Comparison of ENCODE assay signal across 16 cellular contexts in the genomic region with DNA sequence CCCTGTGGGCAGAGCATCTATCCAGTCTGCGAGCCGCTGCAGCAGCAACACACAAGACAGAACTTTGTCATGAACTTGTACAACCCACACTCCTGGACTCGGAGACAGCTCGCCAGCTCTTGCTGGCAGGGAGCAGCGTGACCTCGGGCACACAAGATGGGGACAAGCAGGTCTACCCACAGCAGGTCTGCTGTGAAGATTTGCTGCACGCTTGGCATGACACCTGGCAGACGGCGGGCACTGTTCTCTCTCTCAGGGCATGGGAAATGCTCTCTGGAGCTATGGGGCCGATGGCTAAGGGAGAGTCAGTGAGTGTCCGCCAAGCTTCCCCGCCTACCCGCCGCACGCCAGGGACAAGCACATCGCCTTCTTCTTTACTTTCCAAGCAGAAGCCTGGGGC.
DNase-seq lines count a peak whose midpoint lies in the region; ATAC-seq, FAIRE-seq and TF ChIP-seq lines count a peak whose summit lies in the region.
"Had no signal": no experiment of that assay in that cellular context is flagged by ENCODE, and none has a peak within 500 bp of the region (broad histone marks: within the 10 kb centered on the region; RNA-seq: fewer than 3 reads in every experiment).

No MANE protein-coding gene starts in this region.

- H3K4me1 Mint-ChIP-seq in CD4-positive, alpha-beta T cell (ENCODE audit: low read depth), result peaks cover 54% of the 10 kb centered on the region
- peaks cover 41% of the 10 kb centered on the region for H3K4me1 Mint-ChIP-seq in T-helper 17 cell
- peaks cover 44% of the 10 kb centered on the region for H3K4me1 Mint-ChIP-seq in activated CD4-positive, alpha-beta T cell treated with anti-CD3 and anti-CD28 coated beads for 36 hours

- POLR2A ChIA-PET in CD4-positive, alpha-beta T cell (lab: Charles Lee), result interaction anchor here (0.6 to 2.1 kb wide), 3 partner anchors 14 to 331 kb away, joined by 3 to 7 read pairs (median 3); a partner anchor contains a TSS
- POLR2A ChIA-PET in activated CD4-positive, alpha-beta T cell treated with anti-CD3 and anti-CD28 coated beads for 36 hours (lab: Charles Lee), result interaction anchor here (0.7 kb wide), 1 partner anchor 97 kb away, joined by 8 read pairs; no protein-coding TSS in a partner anchor
- POLR2A ChIA-PET in HEK293T (lab: Yijun Ruan, JAX), result no interaction called here

- H3K27ac Mint-ChIP-seq in CD4-positive, alpha-beta T cell, result peak overlapping the region; percentile 55
- H3K27ac Mint-ChIP-seq in T-helper 17 cell, result peak overlapping the region; percentile 14
- H3K27ac Mint-ChIP-seq in activated CD4-positive, alpha-beta T cell treated with anti-CD3 and anti-CD28 coated beads for 36 hours, result no peak overlapping the region
- H3K27ac Mint-ChIP-seq: dendritic cell treated with granulocyte-macrophage colony-stimulating factor and Interleukin-4, amounts not matched to agents 40 ng/mL and 50 ng/mL, for 4 days had no signal

- H3K9me3 Mint-ChIP-seq in CD4-positive, alpha-beta T cell, result no peaks in the 10 kb centered on the region
- no peaks in the 10 kb centered on the region for H3K9me3 Mint-ChIP-seq in activated CD4-positive, alpha-beta T cell treated with anti-CD3 and anti-CD28 coated beads for 36 hours (ENCODE audit: low read depth)
- H3K9me3 Mint-ChIP-seq: dendritic cell treated with granulocyte-macrophage colony-stimulating factor and Interleukin-4, amounts not matched to agents 40 ng/mL and 50 ng/mL, for 4 days had no signal

- H3K36me3 Mint-ChIP-seq in CD4-positive, alpha-beta T cell (ENCODE audit: low read depth), result peaks cover 91% of the 10 kb centered on the region
- H3K36me3 Mint-ChIP-seq in T-helper 17 cell (ENCODE audit: low read depth), result peaks cover 12% of the 10 kb centered on the region
- H3K36me3 Mint-ChIP-seq in activated CD4-positive, alpha-beta T cell treated with anti-CD3 and anti-CD28 coated beads for 36 hours (ENCODE audit: low read depth), result peaks cover 34% of the 10 kb centered on the region

- no peaks in the 10 kb centered on the region for H3K9me3 ChIP-seq in CD4-positive, alpha-beta T cell (ENCODE audit: control insufficient read depth, low read length)
- H3K9me3 ChIP-seq in T-helper 17 cell (ENCODE audit: control insufficient read depth, low read length, poor library complexity, severe bottlenecking), result no peaks in the 10 kb centered on the region
- H3K9me3 ChIP-seq: SK-N-SH had no signal

- CTCF ChIA-PET in CD4-positive, alpha-beta T cell (lab: Charles Lee), result no interaction called here
- CTCF ChIA-PET in activated CD4-positive, alpha-beta T cell treated with anti-CD3 and anti-CD28 coated beads for 36 hours (lab: Charles Lee), result interaction anchor here (0.8 to 1.3 kb wide), 4 partner anchors 11 to 190 kb away, joined by 3 to 6 read pairs (median 3); no protein-coding TSS in a partner anchor
- CTCF ChIA-PET in HEK293T (lab: Yijun Ruan, JAX), result interaction anchor here (0.7 kb wide), 3 partner anchors 26 to 670 kb away, joined by 3 to 4 read pairs (median 3); no protein-coding TSS in a partner anchor

- no peaks in the 10 kb centered on the region for H3K27me3 ChIP-seq in CD4-positive, alpha-beta T cell (ENCODE audit: control insufficient read depth, insufficient read depth, low read length)
- no peaks in the 10 kb centered on the region for H3K27me3 ChIP-seq in rectal smooth muscle tissue (ENCODE audit: control insufficient read depth, insufficient read depth, low read length)

- no peaks in the 10 kb centered on the region for H3K27me3 Mint-ChIP-seq in CD4-positive, alpha-beta T cell
- H3K27me3 Mint-ChIP-seq in T-helper 17 cell, result no peaks in the 10 kb centered on the region
- H3K27me3 Mint-ChIP-seq in activated CD4-positive, alpha-beta T cell treated with anti-CD3 and anti-CD28 coated beads for 36 hours, result no peaks in the 10 kb centered on the region
- H3K27me3 Mint-ChIP-seq: dendritic cell treated with granulocyte-macrophage colony-stimulating factor and Interleukin-4, amounts not matched to agents 40 ng/mL and 50 ng/mL, for 4 days had no signal

- TF ChIP-seq CTCF in CD4-positive, alpha-beta T cell (IDR thresholded peaks at IDR 0.05), result no peak

- no peak overlapping the region for H3K27ac ChIP-seq in CD4-positive, alpha-beta T cell (ENCODE audit: low read depth, low read length)
- H3K27ac ChIP-seq in rectal smooth muscle tissue (ENCODE audit: low read depth, low read length), result peak overlapping the region; percentile 73
- H3K27ac ChIP-seq: GM23248 had no signal

- H3K4me3 Mint-ChIP-seq in CD4-positive, alpha-beta T cell, result no peak overlapping the region
- H3K4me3 Mint-ChIP-seq in T-helper 17 cell, result no peak overlapping the region
- H3K4me3 Mint-ChIP-seq in activated CD4-positive, alpha-beta T cell treated with anti-CD3 and anti-CD28 coated beads for 36 hours, result no peak overlapping the region
- H3K4me3 Mint-ChIP-seq: dendritic cell treated with granulocyte-macrophage colony-stimulating factor and Interleukin-4, amounts not matched to agents 40 ng/mL and 50 ng/mL, for 4 days had no signal

- H3K4me1 ChIP-seq in rectal smooth muscle tissue (ENCODE audit: control insufficient read depth, insufficient read depth, low read length), result peaks cover 36% of the 10 kb centered on the region

- no peak for FAIRE-seq in H54 (lab: Jason Lieb, UNC)

- H3K4me3 ChIP-seq in rectal smooth muscle tissue (ENCODE audit: low read length), result no peak overlapping the region
- H3K4me3 ChIP-seq: GM23248 had no signal

- TF ChIP-seq POLR2A in H54 (IDR thresholded peaks at IDR 0.05; ENCODE audit: low read depth, low read length), result no peak

- ATAC-seq in CD4-positive, alpha-beta T cell (ENCODE audit: poor library complexity), result no peak
- no peak for ATAC-seq in T-helper 17 cell
- ATAC-seq in Right ventricle myocardium superior (ENCODE audit: poor library complexity), result no peak
- no peak for ATAC-seq in activated CD4-positive, alpha-beta T cell treated with anti-CD3 and anti-CD28 coated beads for 36 hours
- ATAC-seq: left colon had no signal

- DNase-seq in CD4-positive, alpha-beta T cell, result peak in 1 of 10 experiments; percentile 12
- DNase-seq in T-helper 17 cell, result peak in 1 of 3 donors; percentile 6
- peak; percentile 39 for DNase-seq in Right ventricle myocardium superior
- DNase-seq in H54 (ENCODE audit: insufficient read length, low spot score), result no peak
- no peak for DNase-seq in GOT3 (lab: John Stamatoyannopoulos, UW)
- no peak for DNase-seq in activated CD4-positive, alpha-beta T cell treated with anti-CD3 and anti-CD28 coated beads for 36 hours
- no peak for DNase-seq in HEK293T (ENCODE audit: extremely low spot score)
- DNase-seq: DMS 273 treated with DMSO at 0.1 percent for 48 hours; GM23248; hippocampal formation; NCI-H2029 treated with DMSO at 0.1 percent for 48 hours; SK-N-SH; stimulated activated CD4-positive, alpha-beta T cell treated with anti-CD3 and anti-CD28 coated beads, Interleukin-4, amount 100 ng/mL, for 1 hour had no signal

- intact Hi-C loops in CD4-positive, alpha-beta T cell (cut with DNase I, micrococcal nuclease), result no loop called here
- intact Hi-C loops in Right ventricle myocardium superior (cut with DNase I), result no loop called here
- intact Hi-C loops in activated CD4-positive, alpha-beta T cell treated with anti-CD3 and anti-CD28 coated beads for 36 hours (cut with DNase I, micrococcal nuclease), result no loop called here

- H3K36me3 ChIP-seq in rectal smooth muscle tissue (ENCODE audit: control insufficient read depth, insufficient read depth, low read length), result peaks cover 11% of the 10 kb centered on the region

- no peak overlapping the region for H3K9ac ChIP-seq in rectal smooth muscle tissue (ENCODE audit: low read length)
- H3K9ac ChIP-seq: GM23248, SK-N-SH had no signal

TF ChIP-seq in HEK293T, 16 proteins besides CTCF, POLR2A, EP300 and RAD21:
- TF ChIP-seq SP1 (IDR thresholded peaks at IDR 0.05) (no peak), ELF4 (IDR thresholded peaks at IDR 0.05) (no peak), FOXK2 (IDR thresholded peaks at IDR 0.05) (no peak), ZNF384 (IDR thresholded peaks at IDR 0.05) (no peak), SUZ12 (IDR thresholded peaks at IDR 0.05) (no peak), ARNT (IDR thresholded peaks at IDR 0.05) (no peak), BHLHE40 (IDR thresholded peaks at IDR 0.05; ENCODE audit: borderline replicate concordance) (no peak), FOXM1 (IDR thresholded peaks at IDR 0.05; ENCODE audit: borderline replicate concordance) (no peak), TARDBP (IDR thresholded peaks at IDR 0.05) (no peak), FOXA1 (IDR thresholded peaks at IDR 0.05) (no peak), L3MBTL2 (conservative IDR thresholded peaks at IDR 0.05) (no peak), HDGF (IDR thresholded peaks at IDR 0.05; ENCODE audit: borderline replicate concordance) (no peak), LEF1 (IDR thresholded peaks at IDR 0.05; ENCODE audit: borderline replicate concordance) (no peak)
- TF ChIP-seq, protein P1, sequence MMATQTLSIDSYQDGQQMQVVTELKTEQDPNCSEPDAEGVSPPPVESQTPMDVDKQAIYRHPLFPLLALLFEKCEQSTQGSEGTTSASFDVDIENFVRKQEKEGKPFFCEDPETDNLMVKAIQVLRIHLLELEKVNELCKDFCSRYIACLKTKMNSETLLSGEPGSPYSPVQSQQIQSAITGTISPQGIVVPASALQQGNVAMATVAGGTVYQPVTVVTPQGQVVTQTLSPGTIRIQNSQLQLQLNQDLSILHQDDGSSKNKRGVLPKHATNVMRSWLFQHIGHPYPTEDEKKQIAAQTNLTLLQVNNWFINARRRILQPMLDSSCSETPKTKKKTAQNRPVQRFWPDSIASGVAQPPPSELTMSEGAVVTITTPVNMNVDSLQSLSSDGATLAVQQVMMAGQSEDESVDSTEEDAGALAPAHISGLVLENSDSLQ (IDR thresholded peaks at IDR 0.05), result no peak
